ENCODE assay signal across 28 cellular contexts in genomic region chr1:220283616-220284015, GRCh38.
"Had no signal": no experiment of that assay in that cellular context is flagged by ENCODE, and none has a peak within 500 bp of the region (broad histone marks: within the 10 kb centered on the region; RNA-seq: fewer than 3 reads in every experiment).

No MANE protein-coding gene starts in this region.

- FAIRE-seq: colon had no signal

- DNase-seq: activated B cell treated with CpG ODN at 0.5 μM for 24 hours; activated CD4-positive, alpha-beta T cell treated with anti-CD3 and anti-CD28 coated beads for 48 hours; activated CD4-positive, alpha-beta T cell treated with anti-CD3 and anti-CD28 coated beads, Interleukin-2, amount 50 U/mL, for 1 hour; activated CD4-positive, alpha-beta T cell treated with anti-CD3 and anti-CD28 coated beads, Interleukin-2, amount 50 U/mL, for 48 hours; activated CD8-positive, alpha-beta memory T cell treated with anti-CD3 and anti-CD28 coated beads for 24 hours; activated CD8-positive, alpha-beta T cell treated with anti-CD3 and anti-CD28 coated beads for 36 hours; activated effector memory CD4-positive, alpha-beta T cell treated with anti-CD3 and anti-CD28 coated beads, Interleukin-2, amount 50 U/mL, for 16 hours; activated naive CD4-positive, alpha-beta T cell treated with anti-CD3 and anti-CD28 coated beads for 36 hours; activated naive CD8-positive, alpha-beta T cell treated with anti-CD3 and anti-CD28 coated beads for 36 hours; activated naive CD8-positive, alpha-beta T cell treated with anti-CD3 and anti-CD28 coated beads, Interleukin-2, amount 50 U/mL, for 24 hours; activated T-cell treated with anti-CD3 and anti-CD28 coated beads, Interleukin-2, amount 50 U/mL, for 4 hours; adrenal gland; amygdala; aorta; body of pancreas; caudate nucleus; cortex of kidney; dermis blood vessel endothelial cell; effector CD4-positive, alpha-beta T cell; effector memory CD8-positive, alpha-beta T cell; erythroblast; foreskin keratinocyte; gastrocnemius medialis; glutamatergic neuron; heart left ventricle; T-helper 2 cell had no signal

- ATAC-seq: activated CD4-positive, CD25-positive, alpha-beta regulatory T cell treated with anti-CD3 and anti-CD28 coated beads, Interleukin-2, amount 50 U/mL, for 24 hours; activated CD8-positive, alpha-beta T cell treated with anti-CD3 and anti-CD28 coated beads for 36 hours; activated naive CD8-positive, alpha-beta T cell treated with anti-CD3 and anti-CD28 coated beads, Interleukin-2, amount 50 U/mL, for 24 hours; activated T-cell treated with anti-CD3 and anti-CD28 coated beads, Interleukin-2, amount 50 U/mL, for 4 hours; body of pancreas; effector memory CD8-positive, alpha-beta T cell; foreskin keratinocyte; gastrocnemius medialis; heart left ventricle had no signal
